ENCODE assay signal across 18 cellular contexts in genomic region chr11:5831196-5831829, GRCh38. TPM values are rescaled to one million over a fixed set of nuclear protein-coding genes. Genes with fewer than 3 reads are reported as not detected.
"Had no signal": no experiment of that assay in that cellular context is flagged by ENCODE, and none has a peak within 500 bp of the region (broad histone marks: within the 10 kb centered on the region; RNA-seq: fewer than 3 reads in every experiment).

No MANE protein-coding gene starts in this region.

- H3K27me3 Mint-ChIP-seq: type B pancreatic cell had no signal

- H3K9me3 ChIP-seq: ascending aorta, esophagus muscularis mucosa had no signal

- H3K36me3 ChIP-seq: ascending aorta, esophagus muscularis mucosa had no signal

- H3K27ac ChIP-seq: ascending aorta, esophagus muscularis mucosa, psoas muscle had no signal

- H3K4me3 ChIP-seq: ascending aorta, esophagus muscularis mucosa, psoas muscle had no signal

- H3K27ac Mint-ChIP-seq: activated CD4-positive, alpha-beta memory T cell treated with anti-CD3 and anti-CD28 coated beads, Interleukin-2, amount 10 ng/mL, durations not matched to agents 7 days and 5 days; natural killer cell; type B pancreatic cell had no signal

- DNase-seq: activated CD4-positive, alpha-beta memory T cell treated with anti-CD3 and anti-CD28 coated beads, Interleukin-2, amount 10 ng/mL, durations not matched to agents 7 days and 5 days; activated CD8-positive, alpha-beta memory T cell treated with anti-CD3 and anti-CD28 coated beads, Interleukin-2, amount 50 U/mL, for 4 hours; natural killer cell; psoas muscle; stimulated activated CD4-positive, alpha-beta T cell treated with anti-CD3 and anti-CD28 coated beads, Interleukin-2, amount 100 ng/mL, for 24 hours; stimulated activated naive CD4-positive, alpha-beta T cell; T1000 had no signal

- H3K4me3 Mint-ChIP-seq: activated CD4-positive, alpha-beta memory T cell treated with anti-CD3 and anti-CD28 coated beads, Interleukin-2, amount 10 ng/mL, durations not matched to agents 7 days and 5 days; natural killer cell; type B pancreatic cell had no signal

- H3K27me3 ChIP-seq: ascending aorta, esophagus muscularis mucosa had no signal

- H3K36me3 Mint-ChIP-seq: natural killer cell, type B pancreatic cell had no signal

- H3K4me1 Mint-ChIP-seq: activated CD4-positive, alpha-beta memory T cell treated with anti-CD3 and anti-CD28 coated beads, Interleukin-2, amount 10 ng/mL, durations not matched to agents 7 days and 5 days; natural killer cell had no signal

- H3K4me1 ChIP-seq: ascending aorta, esophagus muscularis mucosa, psoas muscle had no signal

- ATAC-seq: natural killer cell, psoas muscle, sciatic nerve had no signal

- H3K9me3 Mint-ChIP-seq: natural killer cell, type B pancreatic cell had no signal

RNA-seq across cellular contexts. Expression of gene OR52E6, which starts 10.4 kb away (rescaled TPM):
- total RNA-seq: activated CD4-positive, alpha-beta memory T cell treated with anti-CD3 and anti-CD28 coated beads, Interleukin-2, amount 10 ng/mL, durations not matched to agents 7 days and 5 days; ascending aorta; bronchial epithelial cell; chondrocyte; dermis microvascular lymphatic vessel endothelial cell; esophagus muscularis mucosa; lung microvascular endothelial cell; mucosa of gallbladder; natural killer cell; omental fat pad; psoas muscle; sciatic nerve had no signal
- polyA plus RNA-seq: psoas muscle had no signal

RNA-seq across cellular contexts. Expression of gene OR52N2, which starts 22.6 kb away (rescaled TPM):
- total RNA-seq: activated CD4-positive, alpha-beta memory T cell treated with anti-CD3 and anti-CD28 coated beads, Interleukin-2, amount 10 ng/mL, durations not matched to agents 7 days and 5 days; ascending aorta; bronchial epithelial cell; chondrocyte; dermis microvascular lymphatic vessel endothelial cell; esophagus muscularis mucosa; fibroblast of villous mesenchyme; lung microvascular endothelial cell; mucosa of gallbladder; natural killer cell; omental fat pad; psoas muscle; sciatic nerve had no signal
- polyA plus RNA-seq: psoas muscle had no signal

RNA-seq across cellular contexts. Expression of gene OR52E8, which starts 26.2 kb away (rescaled TPM):
- total RNA-seq: activated CD4-positive, alpha-beta memory T cell treated with anti-CD3 and anti-CD28 coated beads, Interleukin-2, amount 10 ng/mL, durations not matched to agents 7 days and 5 days; ascending aorta; bronchial epithelial cell; chondrocyte; dermis microvascular lymphatic vessel endothelial cell; esophagus muscularis mucosa; fibroblast of villous mesenchyme; lung microvascular endothelial cell; mucosa of gallbladder; natural killer cell; omental fat pad; psoas muscle; sciatic nerve had no signal
- polyA plus RNA-seq: psoas muscle had no signal

RNA-seq across cellular contexts. Expression of gene OR52N1, which starts 40.2 kb away (rescaled TPM):
- total RNA-seq: activated CD4-positive, alpha-beta memory T cell treated with anti-CD3 and anti-CD28 coated beads, Interleukin-2, amount 10 ng/mL, durations not matched to agents 7 days and 5 days; ascending aorta; bronchial epithelial cell; chondrocyte; dermis microvascular lymphatic vessel endothelial cell; esophagus muscularis mucosa; lung microvascular endothelial cell; mucosa of gallbladder; natural killer cell; psoas muscle had no signal
- polyA plus RNA-seq: psoas muscle had no signal

RNA-seq across cellular contexts. Expression of gene OR52N5, which starts 48.2 kb away (rescaled TPM):
- total RNA-seq: activated CD4-positive, alpha-beta memory T cell treated with anti-CD3 and anti-CD28 coated beads, Interleukin-2, amount 10 ng/mL, durations not matched to agents 7 days and 5 days; ascending aorta; bronchial epithelial cell; chondrocyte; dermis microvascular lymphatic vessel endothelial cell; lung microvascular endothelial cell; mucosa of gallbladder; natural killer cell; psoas muscle; sciatic nerve had no signal
- polyA plus RNA-seq: psoas muscle had no signal
